Comparison of ENCODE assay signal across 34 cellular contexts in genomic region chr7:131827421-131827820, GRCh38.
DNase-seq lines count a peak whose midpoint lies in the region; ATAC-seq and TF ChIP-seq lines count a peak whose summit lies in the region.
"Had no signal": no experiment of that assay in that cellular context is flagged by ENCODE, and none has a peak within 500 bp of the region (broad histone marks: within the 10 kb centered on the region; RNA-seq: fewer than 3 reads in every experiment).

No MANE protein-coding gene starts in this region.

- 83% methylated on average over 5 of the region's 5 CpGs for WGBS in mammary epithelial cell (ENCODE audit: low coverage, missing lambda C conversion rate)
- no CpG with 5 or more reads among the region's 5 CpGs for WGBS in mesendoderm (ENCODE audit: extremely low coverage, insufficient coverage, low lambda C conversion rate)

- POLR2A ChIA-PET in MCF 10A (lab: Yijun Ruan, JAX) = interaction anchor here (1.0 kb wide), 1 partner anchor 20 kb away, joined by 3 read pairs; no protein-coding TSS in a partner anchor

- H3K4me3 ChIP-seq in mammary epithelial cell (replicated peaks in 1 of 3; ENCODE audit: insufficient read depth in 1 of 3, low read depth in 2 of 3, low read length in 3 of 3) (no peak overlapping the region), mesendoderm (ENCODE audit: low read length) (no peak overlapping the region)
- H3K4me3 ChIP-seq: cardiac muscle cell, colonic mucosa, left ventricle myocardium inferior, psoas muscle, skin epidermis had no signal

- TF ChIP-seq CTCF in mammary epithelial cell (conservative IDR thresholded peaks at IDR 0.05 in 1 of 2, IDR thresholded peaks at IDR 0.05 in 1 of 2; ENCODE audit: extremely low read depth in 1 of 2, insufficient read depth in 1 of 2, low read depth in 1 of 2, low read length in 2 of 2) = no peak
- no peak for TF ChIP-seq CTCF in MCF 10A (IDR thresholded peaks at IDR 0.05; ENCODE audit: unreplicated experiment)

- peak overlapping the region; percentile 35 for H3K56ac ChIP-seq in mesendoderm (ENCODE audit: low read length)

- no peak overlapping the region for H3K27ac Mint-ChIP-seq in MCF 10A (ENCODE audit: low read depth, unreplicated experiment)
- H3K27ac Mint-ChIP-seq: activated naive CD8-positive, alpha-beta T cell; activated T-cell treated with anti-CD3 and anti-CD28 coated beads, Interleukin-2, amount 50 U/mL, for 24 hours; naive B cell; WTC11 had no signal

- H3K9ac ChIP-seq in mammary epithelial cell (ENCODE audit: insufficient read depth, low read length) = no peak overlapping the region
- H3K9ac ChIP-seq in mesendoderm (ENCODE audit: low read length) = no peak overlapping the region

- H3K27me3 ChIP-seq in mammary epithelial cell (ENCODE audit: insufficient read depth, low read length) (peaks cover 16% of the 10 kb centered on the region), mesendoderm (ENCODE audit: insufficient read depth, low read length, poor library complexity) (no peaks in the 10 kb centered on the region)
- H3K27me3 ChIP-seq: cardiac muscle cell had no signal

- H3K4me1 ChIP-seq in mammary epithelial cell (ENCODE audit: insufficient read depth, low read length) = no peaks in the 10 kb centered on the region
- peaks cover 19% of the 10 kb centered on the region for H3K4me1 ChIP-seq in mesendoderm (ENCODE audit: control insufficient read depth, low read depth, low read length)
- H3K4me1 ChIP-seq: colonic mucosa, psoas muscle had no signal

- no TSS peak for BruUV-seq in mammary epithelial cell (replicated peaks; lab: Mats Ljungman, UMichigan)
- BruUV-seq in MCF 10A (replicated peaks; lab: Mats Ljungman, UMichigan) = no TSS peak

- no peak overlapping the region for H3K18ac ChIP-seq in mesendoderm (ENCODE audit: low read length)

- peak overlapping the region; percentile 58 for H2AK5ac ChIP-seq in mesendoderm (ENCODE audit: low read length)

- no peak overlapping the region for H3K4me3 Mint-ChIP-seq in MCF 10A (ENCODE audit: unreplicated experiment)
- H3K4me3 Mint-ChIP-seq: activated naive CD8-positive, alpha-beta T cell; activated T-cell treated with anti-CD3 and anti-CD28 coated beads, Interleukin-2, amount 50 U/mL, for 24 hours; naive B cell; WTC11 had no signal

- no peaks in the 10 kb centered on the region for H4K20me1 ChIP-seq in mammary epithelial cell (ENCODE audit: insufficient read depth, low read length)

- DNase-seq in mammary epithelial cell (peak; percentile 1), MCF 10A (ENCODE audit: unreplicated experiment) (no peak), astrocyte of the hippocampus (ENCODE audit: low read depth, low spot score) (peak; percentile 60), mesendoderm (peak; percentile 74), cerebellum (ENCODE audit: low spot score) (no peak)
- DNase-seq in activated CD4-positive, alpha-beta T cell treated with anti-CD3 and anti-CD28 coated beads for 1 hour = no peak
- DNase-seq in stimulated activated CD4-positive, alpha-beta T cell treated with anti-CD3 and anti-CD28 coated beads, Interleukin-4, amount 100 ng/mL, for 1 hour = no peak
- DNase-seq: 8988T; activated CD4-positive, alpha-beta T cell treated with anti-CD3 and anti-CD28 coated beads, Interleukin-2, amount 50 U/mL, for 1 hour; activated effector memory CD4-positive, alpha-beta T cell treated with anti-CD3 and anti-CD28 coated beads, Interleukin-2, amount 50 U/mL, for 16 hours; activated T-cell treated with anti-CD3 and anti-CD28 coated beads, Interleukin-2, amount 50 U/mL, for 24 hours; Calu3; colonic mucosa; DMS79; effector memory CD4-positive, alpha-beta T cell; GF-D8; glutamatergic neuron; Karpas-422; left ventricle myocardium inferior; naive B cell; NCI-H1417 treated with DMSO at 0.1 percent for 48 hours; NCI-H2029 treated with DMSO at 0.1 percent for 48 hours; NCI-H526; NK-92 treated with Interleukin-12 subunit alpha and Interleukin-12 subunit beta, amount 100 ng/mL, for 24 hours; psoas muscle; stimulated activated naive CD4-positive, alpha-beta T cell; T1000 had no signal

- H3K36me3 Mint-ChIP-seq in MCF 10A (ENCODE audit: insufficient read depth, unreplicated experiment) = peaks cover 6% of the 10 kb centered on the region
- H3K36me3 Mint-ChIP-seq: activated naive CD8-positive, alpha-beta T cell; naive B cell; WTC11 had no signal

- no peak overlapping the region for H2BK120ac ChIP-seq in mesendoderm (ENCODE audit: low read depth, low read length)

- no peaks in the 10 kb centered on the region for H3K27me3 Mint-ChIP-seq in MCF 10A (ENCODE audit: insufficient read depth, unreplicated experiment)

- no peak overlapping the region for H3K4ac ChIP-seq in mesendoderm (ENCODE audit: low read depth, low read length)

- H3K9me3 Mint-ChIP-seq in MCF 10A (ENCODE audit: unreplicated experiment) = no peaks in the 10 kb centered on the region
- H3K9me3 Mint-ChIP-seq: activated T-cell treated with anti-CD3 and anti-CD28 coated beads, Interleukin-2, amount 50 U/mL, for 24 hours; WTC11 had no signal

- no peaks in the 10 kb centered on the region for H3K4me1 Mint-ChIP-seq in MCF 10A (ENCODE audit: insufficient read depth, unreplicated experiment)
- H3K4me1 Mint-ChIP-seq: naive B cell had no signal

- no peak overlapping the region for H2AFZ ChIP-seq in mammary epithelial cell (ENCODE audit: low read depth, low read length)

- H3K79me1 ChIP-seq in mesendoderm (ENCODE audit: low read length) = no peaks in the 10 kb centered on the region

- no peak overlapping the region for H4K5ac ChIP-seq in mesendoderm (ENCODE audit: low read length)

- in situ Hi-C loops in mammary epithelial cell (cut with MboI; ENCODE audit: low sequenced_read_pairs in 2 of 2) = no loop called here

- H3K27ac ChIP-seq in mammary epithelial cell (ENCODE audit: insufficient read depth, low read depth, low read length) = no peak overlapping the region
- no peak overlapping the region for H3K27ac ChIP-seq in mesendoderm (ENCODE audit: low read depth, low read length)
- H3K27ac ChIP-seq: C4-2B, cardiac muscle cell, colonic mucosa, left ventricle myocardium inferior, psoas muscle, skin epidermis had no signal

- no peak for ATAC-seq in GM21367 (IDR thresholded peaks at IDR 0.05; ENCODE audit: unreplicated experiment)
- ATAC-seq: HepG2, psoas muscle had no signal

- no peaks in the 10 kb centered on the region for H3K36me3 ChIP-seq in mammary epithelial cell (ENCODE audit: insufficient read depth, low read length)
- H3K36me3 ChIP-seq in mesendoderm (ENCODE audit: control insufficient read depth, insufficient read depth, low read length) = no peaks in the 10 kb centered on the region
- H3K36me3 ChIP-seq: cardiac muscle cell, colonic mucosa, left ventricle myocardium inferior had no signal

- no peak overlapping the region for H3K23ac ChIP-seq in mesendoderm (ENCODE audit: low read length)

- intact Hi-C loops in mammary epithelial cell (cut with micrococcal nuclease) = no loop called here
- intact Hi-C loops in MCF 10A (cut with micrococcal nuclease) = no loop called here

- H2BK15ac ChIP-seq in mesendoderm (replicated peaks; ENCODE audit: low read depth) = no peak overlapping the region

- H3K79me2 ChIP-seq in mammary epithelial cell (ENCODE audit: insufficient read depth, low read length) (no peaks in the 10 kb centered on the region), mesendoderm (ENCODE audit: control insufficient read depth, insufficient read depth, low read length) (no peaks in the 10 kb centered on the region)

- dilution Hi-C loops in mammary epithelial cell (cut with HindIII; ENCODE audit: low sequenced_read_pairs) = no loop called here

- no peaks in the 10 kb centered on the region for H3K9me3 ChIP-seq in mammary epithelial cell (replicated peaks; ENCODE audit: insufficient read depth, low read length)
- H3K9me3 ChIP-seq: colonic mucosa, psoas muscle had no signal

- peak overlapping the region; percentile 12 for H2BK5ac ChIP-seq in mesendoderm (ENCODE audit: low read length)

- H4K8ac ChIP-seq in mesendoderm (ENCODE audit: low read depth, low read length) = no peak overlapping the region

- CTCF ChIA-PET in mammary epithelial cell (lab: Charles Lee; ENCODE audit: low non-redundant PET) (interaction anchor here (0.7 kb wide), 1 partner anchor 31 kb away, joined by 3 read pairs; no protein-coding TSS in a partner anchor), MCF 10A (lab: Yijun Ruan, JAX) (interaction anchor here (0.5 kb wide), 1 partner anchor 72 kb away, joined by 3 read pairs; no protein-coding TSS in a partner anchor)

- H3K4me2 ChIP-seq in mammary epithelial cell (ENCODE audit: insufficient read depth, low read depth, low read length) (no peak overlapping the region), mesendoderm (ENCODE audit: low read length) (no peak overlapping the region)

Comparison
In these comparisons a context has a peak if more than half of its experiments do, and no peak if none do; other contexts are left out.
1. DNase-seq: peak in mammary epithelial cell (single experiment), astrocyte of the hippocampus (single experiment) and mesendoderm (single experiment); none in MCF 10A (single experiment), activated CD4-positive, alpha-beta T cell treated with anti-CD3 and anti-CD28 coated beads for 1 hour (single experiment), cerebellum (single experiment) and stimulated activated CD4-positive, alpha-beta T cell treated with anti-CD3 and anti-CD28 coated beads, Interleukin-4, amount 100 ng/mL, for 1 hour (single experiment).